ENCODE assay signal across 10 cellular contexts in genomic region chr4:118905546-118905945, GRCh38. TPM values are rescaled to one million over a fixed set of nuclear protein-coding genes. Genes with fewer than 3 reads are reported as not detected.
DNase-seq lines count a peak whose midpoint lies in the region; ATAC-seq, FAIRE-seq and TF ChIP-seq lines count a peak whose summit lies in the region.
"Had no signal": no experiment of that assay in that cellular context is flagged by ENCODE, and none has a peak within 500 bp of the region (broad histone marks: within the 10 kb centered on the region; RNA-seq: fewer than 3 reads in every experiment).

No MANE protein-coding gene starts in this region.

- no peak overlapping the region for H3K4me3 Mint-ChIP-seq in activated CD4-positive, alpha-beta T cell treated with anti-CD3 and anti-CD28 coated beads, Interleukin-2, amount 10 ng/mL, durations not matched to agents 24 days and 14 days
- H3K4me3 Mint-ChIP-seq: activated naive CD4-positive, alpha-beta T cell treated with anti-CD3 and anti-CD28 coated beads, Interleukin-2, amount 10 ng/mL, durations not matched to agents 7 days and 5 days had no signal

- H3K9me3 Mint-ChIP-seq in activated CD4-positive, alpha-beta T cell treated with anti-CD3 and anti-CD28 coated beads, Interleukin-2, amount 10 ng/mL, durations not matched to agents 24 days and 14 days, result no peaks in the 10 kb centered on the region
- H3K9me3 Mint-ChIP-seq: activated naive CD4-positive, alpha-beta T cell treated with anti-CD3 and anti-CD28 coated beads, Interleukin-2, amount 10 ng/mL, durations not matched to agents 7 days and 5 days had no signal

- no peaks in the 10 kb centered on the region for H3K36me3 ChIP-seq in ovary
- no peaks in the 10 kb centered on the region for H3K36me3 ChIP-seq in small intestine (ENCODE audit: control insufficient read depth in 2 of 2, insufficient read depth in 2 of 2, low read length in 2 of 2)

- no peak overlapping the region for H3K27ac ChIP-seq in foreskin keratinocyte
- H3K27ac ChIP-seq in ovary, result peak overlapping the region; percentile 31 to 66
- H3K27ac ChIP-seq in substantia nigra (ENCODE audit: low read depth, low read length, poor library complexity, severe bottlenecking), result no peak overlapping the region
- H3K27ac ChIP-seq in small intestine (ENCODE audit: low read depth in 1 of 2, low read length in 1 of 2), result peak overlapping the region in 1 of 2 donors; percentile 52

- H3K4me1 Mint-ChIP-seq in activated CD4-positive, alpha-beta T cell treated with anti-CD3 and anti-CD28 coated beads, Interleukin-2, amount 10 ng/mL, durations not matched to agents 24 days and 14 days, result no peaks in the 10 kb centered on the region
- H3K4me1 Mint-ChIP-seq: activated naive CD4-positive, alpha-beta T cell treated with anti-CD3 and anti-CD28 coated beads, Interleukin-2, amount 10 ng/mL, durations not matched to agents 7 days and 5 days had no signal

- H3K27ac Mint-ChIP-seq in activated CD4-positive, alpha-beta T cell treated with anti-CD3 and anti-CD28 coated beads, Interleukin-2, amount 10 ng/mL, durations not matched to agents 24 days and 14 days, result no peak overlapping the region
- H3K27ac Mint-ChIP-seq: activated naive CD4-positive, alpha-beta T cell treated with anti-CD3 and anti-CD28 coated beads, Interleukin-2, amount 10 ng/mL, durations not matched to agents 7 days and 5 days had no signal

- no peak for TF ChIP-seq EP300 in ovary (IDR thresholded peaks at IDR 0.05)

- H3K4me3 ChIP-seq in ovary (no peak overlapping the region), small intestine (ENCODE audit: low read depth in 1 of 2, low read length in 2 of 2) (no peak overlapping the region)

- no peak for TF ChIP-seq POLR2A in ovary (IDR thresholded peaks at IDR 0.05)

- peaks cover 12% of the 10 kb centered on the region for H3K27me3 Mint-ChIP-seq in activated CD4-positive, alpha-beta T cell treated with anti-CD3 and anti-CD28 coated beads, Interleukin-2, amount 10 ng/mL, durations not matched to agents 24 days and 14 days

- no peaks in the 10 kb centered on the region for H3K36me3 Mint-ChIP-seq in activated CD4-positive, alpha-beta T cell treated with anti-CD3 and anti-CD28 coated beads, Interleukin-2, amount 10 ng/mL, durations not matched to agents 24 days and 14 days (ENCODE audit: low read depth)
- H3K36me3 Mint-ChIP-seq: activated naive CD4-positive, alpha-beta T cell treated with anti-CD3 and anti-CD28 coated beads, Interleukin-2, amount 10 ng/mL, durations not matched to agents 7 days and 5 days had no signal

- FAIRE-seq in small intestine (lab: Jason Lieb, UNC), result no peak

- H3K4me1 ChIP-seq in foreskin keratinocyte, result no peaks in the 10 kb centered on the region
- H3K4me1 ChIP-seq in ovary (ENCODE audit: insufficient read depth), result peaks cover 19% of the 10 kb centered on the region
- H3K4me1 ChIP-seq in small intestine (ENCODE audit: control insufficient read depth in 2 of 2, insufficient read depth in 1 of 2, low read depth in 1 of 2, low read length in 1 of 2), result no peaks in the 10 kb centered on the region

- DNase-seq in ELR (ENCODE audit: low read depth) (peak; percentile 11), SK-N-DZ (ENCODE audit: low spot score) (peak; percentile 40), foreskin keratinocyte (peak in 1 of 2 donors; percentile 23), ovary (peak in 1 of 5 donors; percentile 42), substantia nigra (lab: John Stamatoyannopoulos, UW) (no peak), sciatic nerve (ENCODE audit: low spot score) (no peak), small intestine (no peak)
- no peak for DNase-seq in activated CD4-positive, alpha-beta T cell treated with anti-CD3 and anti-CD28 coated beads, Interleukin-2, amount 10 ng/mL, durations not matched to agents 24 days and 14 days
- DNase-seq: activated naive CD4-positive, alpha-beta T cell treated with anti-CD3 and anti-CD28 coated beads, Interleukin-2, amount 10 ng/mL, durations not matched to agents 7 days and 5 days; NCI-H2081 treated with DMSO at 0.1 percent for 48 hours had no signal

- TF ChIP-seq CTCF in foreskin keratinocyte (conservative IDR thresholded peaks at IDR 0.05) (no peak), ovary (IDR thresholded peaks at IDR 0.05) (no peak)

- H3K9me3 ChIP-seq in ovary (no peaks in the 10 kb centered on the region), small intestine (ENCODE audit: control insufficient read depth, low read depth) (no peaks in the 10 kb centered on the region)

- intact Hi-C loops in ovary (cut with DNase I), result no loop called here
- intact Hi-C loops in sciatic nerve (cut with DNase I), result no loop called here
- intact Hi-C loops in activated CD4-positive, alpha-beta T cell treated with anti-CD3 and anti-CD28 coated beads, Interleukin-2, amount 10 ng/mL, durations not matched to agents 24 days and 14 days (cut with micrococcal nuclease), result no loop called here

- H3K27me3 ChIP-seq in foreskin keratinocyte (no peaks in the 10 kb centered on the region), ovary (no peaks in the 10 kb centered on the region), small intestine (ENCODE audit: control insufficient read depth in 2 of 2, insufficient read depth in 2 of 2, low read length in 2 of 2) (no peaks in the 10 kb centered on the region)

- ATAC-seq in foreskin keratinocyte, result peak; percentile 51
- ATAC-seq in sciatic nerve, result no peak

- WGBS in ovary, 3 donors, result 1 to 7% (median 4%) methylated on average over 4 of the region's 4 CpGs
- WGBS in small intestine, 3 donors, result 64 to 78% (median 74%) methylated on average over 4 of the region's 4 CpGs

RNA-seq across cellular contexts. Expression of gene SYNPO2, which starts 16.9 kb away (rescaled TPM):
- 6.0 TPM in 2 replicates for polyA plus RNA-seq in SK-N-DZ (2014; cell fraction: cytosol; rRNA removed)
- polyA plus RNA-seq in SK-N-DZ (2014; cell fraction: nucleus; rRNA removed), result 4.6 and 5.4 TPM in 2 replicates
- total RNA-seq in foreskin keratinocyte, result 0.41 and 0.46 TPM in 2 replicates
- polyA plus RNA-seq in foreskin keratinocyte, result 0.06 and 0.11 TPM in 2 replicates
- 100 to 1,000 TPM in 5 of 7 donors, 10 to 100 TPM in 2; 61.9 to 265 (median 165) TPM for total RNA-seq in ovary
- polyA plus RNA-seq in ovary, result 100 to 1,000 TPM in 1 of 2 donors, 10 to 100 TPM in 1; 54.8 to 121 TPM
- total RNA-seq in sciatic nerve, result 113 TPM
- 10 to 100 TPM in 1 of 3 donors, 1 to 10 TPM in 2; 1.1 to 25.3 (median 5.1) TPM for polyA plus RNA-seq in small intestine
- total RNA-seq in activated CD4-positive, alpha-beta T cell treated with anti-CD3 and anti-CD28 coated beads, Interleukin-2, amount 10 ng/mL, durations not matched to agents 24 days and 14 days, result 0.14 and 0.16 TPM in 2 replicates

Comparison
In these comparisons a context has a peak if more than half of its experiments do, and no peak if none do; other contexts are left out.
1. DNase-seq: peak in ELR (single experiment) and SK-N-DZ (single experiment); none in substantia nigra (0 of 49), sciatic nerve (single experiment), small intestine (single experiment) and activated CD4-positive, alpha-beta T cell treated with anti-CD3 and anti-CD28 coated beads, Interleukin-2, amount 10 ng/mL, durations not matched to agents 24 days and 14 days (single experiment).
2. H3K27ac ChIP-seq: peak in ovary (2 of 2); none in foreskin keratinocyte (single experiment) and substantia nigra (single experiment).
3. RNA of gene SYNPO2, which starts 16.9 kb away (total RNA-seq): 61.9 to 265 TPM in ovary and 113 TPM in sciatic nerve (single experiment); 0.41 to 0.46 TPM in foreskin keratinocyte and 0.14 to 0.16 TPM in activated CD4-positive, alpha-beta T cell treated with anti-CD3 and anti-CD28 coated beads, Interleukin-2, amount 10 ng/mL, durations not matched to agents 24 days and 14 days; every median in the first group is over 10 times any median in the second.